In genomic region chr7:33039905-33040292, GRCh38 we compare ENCODE assay signal across 9 cellular contexts. TPM values are rescaled to one million over a fixed set of nuclear protein-coding genes. Genes with fewer than 3 reads are reported as not detected.
A peak's percentile ranks its signal among the peaks of the same experiment; 100 is the strongest.
DNase-seq lines count a peak whose midpoint lies in the region; ATAC-seq and TF ChIP-seq lines count a peak whose summit lies in the region.
"Had no signal": no experiment of that assay in that cellular context is flagged by ENCODE, and none has a peak within 500 bp of the region (broad histone marks: within the 10 kb centered on the region; RNA-seq: fewer than 3 reads in every experiment).

No MANE protein-coding gene starts in this region.

- H3K9me3 Mint-ChIP-seq in naive thymus-derived CD8-positive, alpha-beta T cell = no peaks in the 10 kb centered on the region

- peaks cover 0 to 7% (median 0%) of the 10 kb centered on the region in 3 donors for H3K36me3 Mint-ChIP-seq in naive thymus-derived CD8-positive, alpha-beta T cell

- DNase-seq in AG04450 (ENCODE audit: low read depth, low spot score) (no peak), MM.1S (no peak), colonic mucosa (no peak), COLO829 (ENCODE audit: low spot score) (no peak)
- no peak for DNase-seq in naive thymus-derived CD8-positive, alpha-beta T cell
- DNase-seq: activated CD8-positive, alpha-beta memory T cell treated with anti-CD3 and anti-CD28 coated beads, Interleukin-2, amount 50 U/mL, for 4 hours had no signal

- no peak for ATAC-seq in naive thymus-derived CD8-positive, alpha-beta T cell
- ATAC-seq in GM21529 (IDR thresholded peaks at IDR 0.05; ENCODE audit: unreplicated experiment) (no peak), GM18873 (IDR thresholded peaks at IDR 0.05; ENCODE audit: low FRiP score, unreplicated experiment) (no peak), GM18498 (IDR thresholded peaks at IDR 0.05; ENCODE audit: unreplicated experiment) (no peak)

- intact Hi-C loops in colonic mucosa (cut with DNase I) = no loop called here

- H3K36me3 ChIP-seq in MM.1S (replicated peaks; ENCODE audit: insufficient read depth, low read length) (no peaks in the 10 kb centered on the region), colonic mucosa (no peaks in the 10 kb centered on the region)

- CTCF ChIA-PET in AG04450 (lab: Charles Lee) = interaction anchor here (0.9 to 1.8 kb wide), 5 partner anchors 10 to 892 kb away, joined by 3 to 10 read pairs (median 3); no protein-coding TSS in a partner anchor

- H3K27ac ChIP-seq in AG04450 (ENCODE audit: low read depth, low read length) (no peak overlapping the region), MM.1S (ENCODE audit: low read length) (peak overlapping the region; percentile 45; the same call in 1 of the 2 replicates), colonic mucosa (peak overlapping the region; percentile 71)

- peaks cover 25% of the 10 kb centered on the region for H3F3A ChIP-seq in MM.1S (ENCODE audit: insufficient read depth, low read length)

- H3K27ac Mint-ChIP-seq in naive thymus-derived CD8-positive, alpha-beta T cell = peak overlapping the region; percentile 18 to 92 (median 86)

- H3K4me3 Mint-ChIP-seq in naive thymus-derived CD8-positive, alpha-beta T cell = peak overlapping the region; percentile 71 to 91 (median 88)

- POLR2A ChIA-PET in AG04450 (lab: Yijun Ruan, JAX) = no interaction called here
- POLR2A ChIA-PET in naive thymus-derived CD8-positive, alpha-beta T cell (lab: Charles Lee) = interaction anchor here (1.0 to 3.2 kb wide), 5 partner anchors 10 to 544 kb away, joined by 4 to 36 read pairs (median 9); partner anchors contain the start of genes AVL9, NT5C3A and RP9

- TF ChIP-seq CTCF in AG04450 (IDR thresholded peaks at IDR 0.05; ENCODE audit: low read depth, low read length) (no peak), MM.1S (IDR thresholded peaks at IDR 0.05; ENCODE audit: low read length) (no peak), colonic mucosa (IDR thresholded peaks at IDR 0.05) (no peak)

- peaks cover 91% of the 10 kb centered on the region for H3K79me2 ChIP-seq in MM.1S (ENCODE audit: low read length)

- H4K20me1 ChIP-seq in MM.1S (ENCODE audit: insufficient read depth, low read length) = 0 out of 2 replicates have a peak, but pooled peaks cover 5% of the 10 kb centered on the region

- H3K9me3 ChIP-seq in AG04450 (ENCODE audit: control insufficient read depth, insufficient read depth, low read length) (no peaks in the 10 kb centered on the region), MM.1S (replicated peaks; ENCODE audit: insufficient read depth, low read length) (no peaks in the 10 kb centered on the region), colonic mucosa (no peaks in the 10 kb centered on the region)

- no peaks in the 10 kb centered on the region for H3K9me2 ChIP-seq in MM.1S (replicated peaks; ENCODE audit: insufficient read depth, low read length)

- H3K4me2 ChIP-seq in MM.1S (ENCODE audit: low read depth, low read length) = peak overlapping the region; percentile 95

- no peaks in the 10 kb centered on the region for H3K27me3 Mint-ChIP-seq in naive thymus-derived CD8-positive, alpha-beta T cell

- H3K27me3 ChIP-seq in AG04450 (ENCODE audit: control insufficient read depth, insufficient read depth, low read length) = no peaks in the 10 kb centered on the region
- no peaks in the 10 kb centered on the region for H3K27me3 ChIP-seq in MM.1S (replicated peaks; ENCODE audit: insufficient read depth, low read length)
- H3K27me3 ChIP-seq in colonic mucosa = no peaks in the 10 kb centered on the region

- H3K9ac ChIP-seq in MM.1S (ENCODE audit: low read length) (peak overlapping the region; percentile 41; the same call in 1 of the 2 replicates), colonic mucosa (ENCODE audit: low read depth in 2 of 2, low read length in 2 of 2) (peak overlapping the region in 1 of 2 donors; percentile 71)

- peak overlapping the region; percentile 45 for H3K4me3 ChIP-seq in AG04450 (ENCODE audit: low read depth, low read length)
- peak overlapping the region; percentile 54 for H3K4me3 ChIP-seq in MM.1S (ENCODE audit: low read length)
- H3K4me3 ChIP-seq in colonic mucosa = peak overlapping the region; percentile 27

- H2AFZ ChIP-seq in MM.1S (ENCODE audit: low read length) = no peak overlapping the region

- H3K4me1 Mint-ChIP-seq in naive thymus-derived CD8-positive, alpha-beta T cell = peaks cover 15 to 67% (median 42%) of the 10 kb centered on the region in 4 donors

- peaks cover 11% of the 10 kb centered on the region; the same call in 1 of the 2 replicates for H3K4me1 ChIP-seq in MM.1S (ENCODE audit: low read length)
- peaks cover 10% of the 10 kb centered on the region for H3K4me1 ChIP-seq in colonic mucosa

RNA-seq across cellular contexts. Expression of gene NT5C3A, which starts 22.7 kb away (rescaled TPM):
- polyA plus RNA-seq in AG04450 (2011; rRNA removed) = 13.0 and 20.3 TPM in 2 replicates
- polyA minus RNA-seq in AG04450 (2011; rRNA and poly(A)+ RNA removed) = 2.1 and 6.3 TPM in 2 replicates
- total RNA-seq in colonic mucosa = 100 to 1,000 TPM in 1 of 2 donors, 10 to 100 TPM in 1; 53.9 to 104 TPM
- total RNA-seq in naive thymus-derived CD8-positive, alpha-beta T cell = 10 to 100 TPM; 52.2 to 53.6 TPM
- polyA plus RNA-seq in naive thymus-derived CD8-positive, alpha-beta T cell = 10 to 100 TPM; 44.6 to 53.9 (median 48.3) TPM
